In genomic region chr6:63441266-63441956, GRCh38 we compare ENCODE assay signal across 11 cellular contexts.
DNase-seq lines count a peak whose midpoint lies in the region; ATAC-seq and TF ChIP-seq lines count a peak whose summit lies in the region.
"Had no signal": no experiment of that assay in that cellular context is flagged by ENCODE, and none has a peak within 500 bp of the region (broad histone marks: within the 10 kb centered on the region; RNA-seq: fewer than 3 reads in every experiment).

No MANE protein-coding gene starts in this region.

- H3K4me3 ChIP-seq in neural progenitor cell (no peak overlapping the region), Karpas-422 (ENCODE audit: low read length) (no peak overlapping the region), foreskin fibroblast (ENCODE audit: low read depth in 1 of 2, low read length in 2 of 2) (no peak overlapping the region)

- H3K27ac ChIP-seq in neural progenitor cell (no peak overlapping the region), Karpas-422 (ENCODE audit: low read length) (no peak overlapping the region)

- H3K79me2 ChIP-seq in neural progenitor cell (ENCODE audit: low read depth) (no peaks in the 10 kb centered on the region), Karpas-422 (ENCODE audit: low read length) (no peaks in the 10 kb centered on the region)

- peak; percentile 85 for ATAC-seq in WTC11
- no peak for ATAC-seq in HG03108 (IDR thresholded peaks at IDR 0.05; ENCODE audit: unreplicated experiment)
- ATAC-seq: sciatic nerve had no signal

- peaks cover 12% of the 10 kb centered on the region for H3K4me1 Mint-ChIP-seq in WTC11
- H3K4me1 Mint-ChIP-seq in neural progenitor cell, result peaks cover 3% of the 10 kb centered on the region

- H3K27ac Mint-ChIP-seq in WTC11 (no peak overlapping the region), neural progenitor cell (peak overlapping the region; percentile 10)
- H3K27ac Mint-ChIP-seq: activated naive CD4-positive, alpha-beta T cell treated with anti-CD3 and anti-CD28 coated beads, Interleukin-2, amount 50 U/mL, for 72 hours had no signal

- H3K9me3 Mint-ChIP-seq in WTC11, result peaks cover 38% of the 10 kb centered on the region
- peaks cover 9% of the 10 kb centered on the region for H3K9me3 Mint-ChIP-seq in neural progenitor cell

- H4K20me1 ChIP-seq in neural progenitor cell (ENCODE audit: low read depth), result no peaks in the 10 kb centered on the region
- H4K20me1 ChIP-seq in Karpas-422 (ENCODE audit: insufficient read depth, low read depth, low read length), result no peaks in the 10 kb centered on the region

- no peaks in the 10 kb centered on the region for H3K9me2 ChIP-seq in Karpas-422 (replicated peaks; ENCODE audit: insufficient read depth, low read length)

- peak overlapping the region; percentile 93 for H2AFZ ChIP-seq in neural progenitor cell (replicated peaks)
- H2AFZ ChIP-seq in Karpas-422 (ENCODE audit: low read length), result no peak overlapping the region

- H3K9me3 ChIP-seq in neural progenitor cell (ENCODE audit: low read depth) (no peaks in the 10 kb centered on the region), Karpas-422 (ENCODE audit: low read length) (no peaks in the 10 kb centered on the region)

- H3K27me3 ChIP-seq in neural progenitor cell (no peaks in the 10 kb centered on the region), Karpas-422 (ENCODE audit: low read length) (no peaks in the 10 kb centered on the region)

- CTCF ChIA-PET in WTC11 (lab: Charles Lee), result interaction anchor here (1.5 kb wide), 1 partner anchor 35 kb away, joined by 3 read pairs; no protein-coding TSS in a partner anchor

- H3K9ac ChIP-seq in neural progenitor cell (no peak overlapping the region), Karpas-422 (ENCODE audit: low read length) (no peak overlapping the region)

- TF ChIP-seq CTCF in WTC11 (IDR thresholded peaks at IDR 0.05), result no peak
- peak; percentile 15 for TF ChIP-seq CTCF in neural progenitor cell (IDR thresholded peaks at IDR 0.05)
- TF ChIP-seq CTCF in foreskin fibroblast (IDR thresholded peaks at IDR 0.05; ENCODE audit: low read depth, low read length), result no peak

- POLR2A ChIA-PET in WTC11 (lab: Charles Lee), result no interaction called here

- H3K4me2 ChIP-seq in neural progenitor cell (no peak overlapping the region), Karpas-422 (ENCODE audit: low read depth, low read length, poor library complexity, severe bottlenecking) (no peak overlapping the region)

- H3F3A ChIP-seq in neural progenitor cell (ENCODE audit: low read depth), result no peaks in the 10 kb centered on the region

- DNase-seq in NCI-H2081 (lab: John Stamatoyannopoulos, UW), result peak; percentile 41 to 80
- DNase-seq in NCI-H2081 treated with DMSO at 0.1 percent for 48 hours (lab: John Stamatoyannopoulos, UW), result no peak
- DNase-seq in NCI-H1105 treated with DMSO at 0.1 percent for 48 hours (lab: John Stamatoyannopoulos, UW), result peak; percentile 79
- DNase-seq in WTC11 (ENCODE audit: low spot score), result peak; percentile 18
- peak; percentile 43 for DNase-seq in neural progenitor cell (ENCODE audit: low spot score)
- no peak for DNase-seq in Karpas-422
- no peak for DNase-seq in foreskin fibroblast
- DNase-seq: IMR-90 had no signal

- H3K27me3 Mint-ChIP-seq in WTC11 (ENCODE audit: low read depth), result no peaks in the 10 kb centered on the region; the same call in none of the 2 replicates
- H3K27me3 Mint-ChIP-seq in neural progenitor cell (ENCODE audit: insufficient read depth, low read depth), result peaks cover 2% of the 10 kb centered on the region

- no peaks in the 10 kb centered on the region for H3K4me1 ChIP-seq in neural progenitor cell
- H3K4me1 ChIP-seq in Karpas-422 (ENCODE audit: low read length), result no peaks in the 10 kb centered on the region

- H3K36me3 ChIP-seq in neural progenitor cell, result no peaks in the 10 kb centered on the region
- H3K36me3 ChIP-seq in Karpas-422 (ENCODE audit: insufficient read depth, low read length), result no peaks in the 10 kb centered on the region

- H3K36me3 Mint-ChIP-seq in WTC11, result peaks cover 23% of the 10 kb centered on the region
- no peaks in the 10 kb centered on the region for H3K36me3 Mint-ChIP-seq in neural progenitor cell
- H3K36me3 Mint-ChIP-seq: activated naive CD4-positive, alpha-beta T cell treated with anti-CD3 and anti-CD28 coated beads, Interleukin-2, amount 50 U/mL, for 72 hours had no signal

- H3K4me3 Mint-ChIP-seq in WTC11, result no peak overlapping the region
- H3K4me3 Mint-ChIP-seq in neural progenitor cell, result no peak overlapping the region

TF ChIP-seq in WTC11, 78 proteins besides CTCF, POLR2A, EP300 and RAD21:
- TF ChIP-seq SMAD3 (CRISPR knock-in tag; IDR thresholded peaks at IDR 0.05; ENCODE audit: borderline replicate concordance) (no peak), GABPB1 (CRISPR knock-in tag; IDR thresholded peaks at IDR 0.05) (0 out of 2 replicates have a peak, but pooled peaks have one; percentile 9), USF2 (CRISPR knock-in tag; IDR thresholded peaks at IDR 0.05) (peak; percentile 44; the same call in 1 of the 2 replicates), STAT6 (CRISPR knock-in tag; conservative IDR thresholded peaks at IDR 0.05; ENCODE audit: low read depth) (no peak), USF1 (CRISPR knock-in tag; IDR thresholded peaks at IDR 0.05) (peak; percentile 37; the same call in 1 of the 2 replicates)

Comparison
In these comparisons a context has a peak if more than half of its experiments do, and no peak if none do; other contexts are left out.
1. DNase-seq: peak in NCI-H2081 (2 of 2), NCI-H1105 treated with DMSO at 0.1 percent for 48 hours (single experiment), WTC11 (single experiment) and neural progenitor cell (single experiment); none in NCI-H2081 treated with DMSO at 0.1 percent for 48 hours (single experiment), Karpas-422 (single experiment) and foreskin fibroblast (0 of 2).